Comparison of ENCODE assay signal across 9 cellular contexts in genomic region chr6:158207452-158207788, GRCh38. TPM values are rescaled to one million over a fixed set of nuclear protein-coding genes. Genes with fewer than 3 reads are reported as not detected.
DNase-seq lines count a peak whose midpoint lies in the region; ATAC-seq, FAIRE-seq and TF ChIP-seq lines count a peak whose summit lies in the region.
"Had no signal": no experiment of that assay in that cellular context is flagged by ENCODE, and none has a peak within 500 bp of the region (broad histone marks: within the 10 kb centered on the region; RNA-seq: fewer than 3 reads in every experiment).

No MANE protein-coding gene starts in this region.

- H2AFZ ChIP-seq in astrocyte (ENCODE audit: low read depth, low read length): peak overlapping the region; percentile 4

- H3K4me1 Mint-ChIP-seq in CD4-positive, alpha-beta T cell (ENCODE audit: low read depth): peaks cover 12% of the 10 kb centered on the region
- H3K4me1 Mint-ChIP-seq in astrocyte (ENCODE audit: low read depth, unreplicated experiment): peaks cover 12% of the 10 kb centered on the region

- peaks cover 5% of the 10 kb centered on the region for H3K27me3 Mint-ChIP-seq in CD4-positive, alpha-beta T cell
- H3K27me3 Mint-ChIP-seq in astrocyte (ENCODE audit: low read depth, unreplicated experiment): peaks cover 1% of the 10 kb centered on the region

- no peaks in the 10 kb centered on the region for H3K9me3 Mint-ChIP-seq in CD4-positive, alpha-beta T cell
- no peaks in the 10 kb centered on the region for H3K9me3 Mint-ChIP-seq in astrocyte (ENCODE audit: unreplicated experiment)

- intact Hi-C loops in CD4-positive, alpha-beta T cell (cut with DNase I, micrococcal nuclease): no loop called here

- peaks cover 22% of the 10 kb centered on the region for H3K4me1 ChIP-seq in astrocyte (ENCODE audit: insufficient read depth, low read length)

- POLR2A ChIA-PET in CD4-positive, alpha-beta T cell (lab: Charles Lee): interaction anchor here (0.5 kb wide), 1 partner anchor 484 kb away, joined by 6 read pairs; no protein-coding TSS in a partner anchor

- H4K20me1 ChIP-seq in astrocyte (ENCODE audit: insufficient read depth, low read length): no peaks in the 10 kb centered on the region

- peak; percentile 59 for ATAC-seq in CD4-positive, alpha-beta T cell (ENCODE audit: poor library complexity)
- ATAC-seq in GM19455 (IDR thresholded peaks at IDR 0.05; ENCODE audit: unreplicated experiment): peak; percentile 94
- peak; percentile 98 for ATAC-seq in HG03378 (IDR thresholded peaks at IDR 0.05; ENCODE audit: unreplicated experiment)

- no peaks in the 10 kb centered on the region for H3K27me3 ChIP-seq in CD4-positive, alpha-beta T cell (ENCODE audit: control insufficient read depth, insufficient read depth, low read length)
- no peaks in the 10 kb centered on the region for H3K27me3 ChIP-seq in astrocyte (ENCODE audit: insufficient read depth, low read length)

- CTCF ChIA-PET in CD4-positive, alpha-beta T cell (lab: Charles Lee): no interaction called here

- H3K27ac Mint-ChIP-seq in CD4-positive, alpha-beta T cell: no peak overlapping the region
- no peak overlapping the region for H3K27ac Mint-ChIP-seq in astrocyte (ENCODE audit: unreplicated experiment)

- H3K79me2 ChIP-seq in astrocyte (ENCODE audit: insufficient read depth, low read length): no peaks in the 10 kb centered on the region

- H3K9me3 ChIP-seq in CD4-positive, alpha-beta T cell (ENCODE audit: control insufficient read depth, low read length): no peaks in the 10 kb centered on the region
- no peaks in the 10 kb centered on the region for H3K9me3 ChIP-seq in astrocyte (ENCODE audit: insufficient read depth, low read depth, low read length)

- no peak overlapping the region for H3K27ac ChIP-seq in CD4-positive, alpha-beta T cell (ENCODE audit: low read depth, low read length)
- peak overlapping the region; percentile 73 for H3K27ac ChIP-seq in astrocyte (ENCODE audit: low read depth, low read length)

- H3K4me3 Mint-ChIP-seq in CD4-positive, alpha-beta T cell: no peak overlapping the region
- H3K4me3 Mint-ChIP-seq in astrocyte (ENCODE audit: unreplicated experiment): no peak overlapping the region

- no peak for TF ChIP-seq CTCF in CD4-positive, alpha-beta T cell (IDR thresholded peaks at IDR 0.05)
- no peak for TF ChIP-seq CTCF in astrocyte (IDR thresholded peaks at IDR 0.05; ENCODE audit: insufficient read depth, low read depth, low read length)

- FAIRE-seq in astrocyte (lab: Jason Lieb, UNC): no peak

- no peaks in the 10 kb centered on the region for H3K36me3 ChIP-seq in astrocyte (ENCODE audit: insufficient read depth, low read length)

- H3K4me3 ChIP-seq in astrocyte (ENCODE audit: insufficient read depth, low read depth, low read length): peak overlapping the region; percentile 21

- DNase-seq in CD4-positive, alpha-beta T cell: no peak
- DNase-seq in astrocyte (ENCODE audit: low read depth) (peak; percentile 66), GOT3 (lab: John Stamatoyannopoulos, UW) (no peak), HUDEP-2 (lab: John Stamatoyannopoulos, UW; ENCODE audit: unreplicated experiment in 76 of 76) (no peak), activated gamma-delta T cell treated with Interleukin-2 at 50 U/mL for 16 hours (no peak), DMS153 treated with DMSO at 0.1 percent for 48 hours (lab: John Stamatoyannopoulos, UW; ENCODE audit: unreplicated experiment) (no peak)
- DNase-seq: GF-D8 had no signal

- H3K4me2 ChIP-seq in astrocyte (ENCODE audit: low read length): peak overlapping the region; percentile 76

- H3K9ac ChIP-seq in astrocyte (ENCODE audit: low read length): peak overlapping the region; percentile 58

- no peaks in the 10 kb centered on the region for H3K36me3 Mint-ChIP-seq in CD4-positive, alpha-beta T cell (ENCODE audit: low read depth)
- H3K36me3 Mint-ChIP-seq in astrocyte (ENCODE audit: low read depth, unreplicated experiment): no peaks in the 10 kb centered on the region

RNA-seq across cellular contexts. Expression of gene GTF2H5, which starts 39.3 kb away (rescaled TPM):
- total RNA-seq in CD4-positive, alpha-beta T cell: 1 to 10 TPM; 3.2 TPM
- 32.2 and 34.5 TPM in 2 replicates for total RNA-seq in astrocyte

RNA-seq across cellular contexts. Expression of gene SERAC1, which starts 39.4 kb away (rescaled TPM):
- 1 to 10 TPM; 1.4 to 2.5 TPM for total RNA-seq in CD4-positive, alpha-beta T cell
- total RNA-seq in astrocyte: 9.1 and 9.3 TPM in 2 replicates
